In the genomic region with DNA sequence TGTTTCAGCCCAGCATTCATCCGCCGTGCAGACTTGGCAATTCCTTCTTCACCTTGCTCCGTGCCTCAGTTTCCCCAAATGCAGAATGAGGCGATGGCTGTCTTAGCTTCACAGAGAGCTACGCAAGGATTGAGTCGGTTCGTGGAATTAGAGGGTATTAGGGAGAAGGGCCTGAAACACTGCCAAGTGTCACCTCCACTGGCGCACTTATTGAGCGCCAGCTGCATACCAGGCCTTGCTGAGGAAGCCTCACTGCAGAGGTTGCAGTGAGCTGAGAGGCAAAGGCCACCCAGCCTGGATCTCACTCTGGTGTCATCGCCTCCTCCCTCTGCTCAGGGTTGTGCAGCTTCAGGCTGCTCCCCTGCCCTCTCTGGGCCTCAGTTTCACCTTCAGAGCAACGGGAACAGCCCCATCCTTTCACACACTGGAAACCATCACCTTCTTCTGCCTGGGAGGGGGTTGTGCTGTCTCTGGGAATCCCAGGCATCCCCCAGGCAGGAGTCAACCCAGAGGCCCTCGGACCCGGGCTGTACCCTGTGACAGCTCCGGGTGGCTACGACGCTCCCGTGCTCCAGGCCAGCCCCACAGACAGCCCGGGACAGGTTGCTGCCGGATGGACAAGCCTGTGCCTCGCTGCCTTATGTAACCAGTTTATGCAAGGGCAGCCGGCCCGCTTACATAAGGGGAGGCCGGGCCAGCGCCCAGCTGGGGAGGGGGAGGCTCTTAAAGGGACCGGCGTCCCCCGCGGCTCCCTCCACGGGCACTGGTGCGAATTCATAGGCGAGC, we compare ENCODE assay signal across 11 cellular contexts. TPM values are rescaled to one million over a fixed set of nuclear protein-coding genes. Genes with fewer than 3 reads are reported as not detected.
DNase-seq lines count a peak whose midpoint lies in the region; ATAC-seq and TF ChIP-seq lines count a peak whose summit lies in the region.
"Had no signal": no experiment of that assay in that cellular context is flagged by ENCODE, and none has a peak within 500 bp of the region (broad histone marks: within the 10 kb centered on the region; RNA-seq: fewer than 3 reads in every experiment).

No MANE protein-coding gene starts in this region.

- no peaks in the 10 kb centered on the region for H3K79me2 ChIP-seq in GM23338 (replicated peaks; ENCODE audit: insufficient read depth)

- H3K36me3 ChIP-seq in GM23338 (ENCODE audit: insufficient read depth): no peaks in the 10 kb centered on the region
- peaks cover 0 to 17% of the 10 kb centered on the region in 2 donors for H3K36me3 ChIP-seq in left lung
- H3K36me3 ChIP-seq in sigmoid colon: peaks cover 0 to 12% (median 0%) of the 10 kb centered on the region in 4 donors
- H3K36me3 ChIP-seq in BE2C: peaks cover 32% of the 10 kb centered on the region

- H3K27me3 Mint-ChIP-seq in GM23338 (ENCODE audit: insufficient read depth, low read depth, poor library complexity): peaks cover 23% of the 10 kb centered on the region
- H3K27me3 Mint-ChIP-seq: CD4-positive, CD25-positive, alpha-beta regulatory T cell; stimulated activated naive B cell treated with anti-CD40 and anti-IgM and Interleukin-4, amounts not matched to agents 10 μg/mL and 1 μg/mL and 100 μg/mL, for 72 hours had no signal

- H2AFZ ChIP-seq in GM23338: peak overlapping the region; percentile 14; the same call in 1 of the 2 replicates

- H3F3A ChIP-seq in GM23338 (replicated peaks; ENCODE audit: low read depth): no peaks in the 10 kb centered on the region

- peak overlapping the region; percentile 48; the same call in 1 of the 2 replicates for H3K4me2 ChIP-seq in GM23338

- H3K9me3 Mint-ChIP-seq in GM23338: peaks cover 4% of the 10 kb centered on the region; the same call in 2 of the 3 replicates
- H3K9me3 Mint-ChIP-seq: CD4-positive, CD25-positive, alpha-beta regulatory T cell had no signal

- H3K4me1 Mint-ChIP-seq in GM23338: peaks cover 7% of the 10 kb centered on the region; the same call in 2 of the 3 replicates

- H3K27ac ChIP-seq in GM23338 (ENCODE audit: low read depth): no peak overlapping the region
- peak overlapping the region; percentile 49 for H3K27ac ChIP-seq in epithelial cell of prostate
- H3K27ac ChIP-seq in left lung: peak overlapping the region; percentile 70 to 87
- peak overlapping the region; percentile 98 to 100 (median 98) for H3K27ac ChIP-seq in sigmoid colon

- peak; percentile 47 to 91 (median 75) for TF ChIP-seq EP300 in sigmoid colon (IDR thresholded peaks at IDR 0.05)

- WGBS in sigmoid colon, 2 donors: 42 to 66% methylated on average over 31 of the region's 31 CpGs

- intact Hi-C loops in left lung (cut with DNase I): no loop called here
- intact Hi-C loops in sigmoid colon (cut with DNase I): no loop called here

- peak; percentile 72 for ATAC-seq in GM23338
- peak; percentile 83 for ATAC-seq in left lung
- ATAC-seq in GM18520 (IDR thresholded peaks at IDR 0.05; ENCODE audit: unreplicated experiment): no peak
- ATAC-seq: stimulated activated naive B cell treated with anti-CD40 and anti-IgM and Interleukin-4, amounts not matched to agents 10 μg/mL and 1 μg/mL and 100 μg/mL, for 72 hours had no signal

- H3K27ac Mint-ChIP-seq in GM23338: no peak overlapping the region
- H3K27ac Mint-ChIP-seq: stimulated activated naive B cell treated with anti-CD40 and anti-IgM and Interleukin-4, amounts not matched to agents 10 μg/mL and 1 μg/mL and 100 μg/mL, for 72 hours had no signal

- H3K9me2 ChIP-seq in GM23338 (ENCODE audit: insufficient read depth): no peaks in the 10 kb centered on the region

- H3K9me3 ChIP-seq in left lung: no peaks in the 10 kb centered on the region
- H3K9me3 ChIP-seq in sigmoid colon: no peaks in the 10 kb centered on the region
- H3K9me3 ChIP-seq in BE2C: no peaks in the 10 kb centered on the region

- no peaks in the 10 kb centered on the region; the same call in 1 of the 2 replicates for H3K4me1 ChIP-seq in GM23338 (ENCODE audit: insufficient read depth)
- H3K4me1 ChIP-seq in left lung: peaks cover 28 to 64% of the 10 kb centered on the region in 2 donors
- H3K4me1 ChIP-seq in sigmoid colon: peaks cover 0 to 94% (median 80%) of the 10 kb centered on the region in 4 donors
- no peaks in the 10 kb centered on the region for H3K4me1 ChIP-seq in BE2C

- H3K4me3 ChIP-seq in GM23338: 0 out of 2 replicates have a peak overlapping the region, but pooled peaks have one; percentile 23
- H3K4me3 ChIP-seq in left lung: peak overlapping the region in 1 of 2 donors; percentile 14
- peak overlapping the region; percentile 18 to 46 (median 40) for H3K4me3 ChIP-seq in sigmoid colon
- no peak overlapping the region for H3K4me3 ChIP-seq in BE2C (ENCODE audit: low read depth, low read length)

- DNase-seq in GM23338 (ENCODE audit: low spot score): peak; percentile 63
- DNase-seq in epithelial cell of prostate (ENCODE audit: low read depth, low spot score): no peak
- DNase-seq in left lung: peak; percentile 82 to 85
- peak; percentile 97 for DNase-seq in sigmoid colon
- DNase-seq in BE2C: no peak
- DNase-seq in UCSD-AML1 (lab: John Stamatoyannopoulos, UW; ENCODE audit: unreplicated experiment): no peak
- DNase-seq in stimulated activated CD4-positive, alpha-beta T cell treated with anti-CD3 and anti-CD28 coated beads, Interleukin-2, amount 100 ng/mL, for 48 hours: no peak
- DNase-seq: activated CD8-positive, alpha-beta memory T cell treated with anti-CD3 and anti-CD28 coated beads for 24 hours; CD4-positive, CD25-positive, alpha-beta regulatory T cell; stimulated activated naive B cell treated with anti-CD40 and anti-IgM and Interleukin-4, amounts not matched to agents 10 μg/mL and 1 μg/mL and 100 μg/mL, for 72 hours had no signal

- H3K27me3 ChIP-seq in GM23338 (ENCODE audit: insufficient read depth) (0 out of 2 replicates have a peak, but pooled peaks cover 3% of the 10 kb centered on the region), left lung (no peaks in the 10 kb centered on the region), sigmoid colon (no peaks in the 10 kb centered on the region), BE2C (no peaks in the 10 kb centered on the region)

- peak; percentile 51 to 63 for TF ChIP-seq POLR2A in sigmoid colon (IDR thresholded peaks at IDR 0.05)

- no peaks in the 10 kb centered on the region for H4K20me1 ChIP-seq in GM23338 (replicated peaks; ENCODE audit: insufficient read depth)

- no peaks in the 10 kb centered on the region for H3K36me3 Mint-ChIP-seq in GM23338 (ENCODE audit: low read depth)

- no peak overlapping the region for H3K4me3 Mint-ChIP-seq in GM23338
- H3K4me3 Mint-ChIP-seq: CD4-positive, CD25-positive, alpha-beta regulatory T cell; stimulated activated naive B cell treated with anti-CD40 and anti-IgM and Interleukin-4, amounts not matched to agents 10 μg/mL and 1 μg/mL and 100 μg/mL, for 72 hours had no signal

- TF ChIP-seq CTCF in GM23338 (conservative IDR thresholded peaks at IDR 0.05; ENCODE audit: low read depth in 2 of 2): no peak
- TF ChIP-seq CTCF in left lung (IDR thresholded peaks at IDR 0.05): no peak
- no peak for TF ChIP-seq CTCF in sigmoid colon (IDR thresholded peaks at IDR 0.05)
- no peak for TF ChIP-seq CTCF in BE2C (IDR thresholded peaks at IDR 0.05; ENCODE audit: low read depth, low read length)

TF ChIP-seq in GM23338, 12 proteins besides CTCF, POLR2A, EP300 and RAD21 (continues in another document):
- TF ChIP-seq EZH2 (IDR thresholded peaks at IDR 0.05; ENCODE audit: low read depth, unreplicated experiment): no peak

RNA-seq across cellular contexts. Expression of a gene that starts 31.9 kb away (rescaled TPM):
- 0.58 and 1.3 TPM in 2 replicates for total RNA-seq in GM23338 (2014; rRNA removed; shearing (Covaris generic))
- polyA plus RNA-seq in GM23338 (2016; fragmentation: Nextera tagmentation; extraction: Ambion mirVana): 5.3 and 8.2 TPM in 2 replicates
- total RNA-seq in left lung: 100 to 1,000 TPM; 138 to 163 TPM
- 100 to 1,000 TPM in 1 of 4 donors, 10 to 100 TPM in 3; 63.2 to 114 (median 74.2) TPM for total RNA-seq in sigmoid colon
- 10 to 100 TPM in 2 of 3 donors, 1 to 10 TPM in 1; 9.0 to 45.7 (median 10.2) TPM for polyA plus RNA-seq in sigmoid colon
- polyA plus RNA-seq in BE2C (2012; ENCODE audit: insufficient read depth, insufficient read length, low read depth): 20.6 TPM

Comparison
In these comparisons a context has a peak if more than half of its experiments do, and no peak if none do; other contexts are left out.
1. DNase-seq: peak in GM23338 (single experiment), left lung (2 of 2) and sigmoid colon (single experiment); none in epithelial cell of prostate (single experiment), BE2C (single experiment), UCSD-AML1 (single experiment) and stimulated activated CD4-positive, alpha-beta T cell treated with anti-CD3 and anti-CD28 coated beads, Interleukin-2, amount 100 ng/mL, for 48 hours (0 of 2).
2. RNA of a gene that starts 31.9 kb away (total RNA-seq): 138 to 163 TPM in left lung and 63.2 to 114 TPM in sigmoid colon; 0.58 to 1.3 TPM in GM23338; every median in the first group is over 10 times any median in the second.